Comparison of ENCODE assay signal across 7 cellular contexts in the genomic region with DNA sequence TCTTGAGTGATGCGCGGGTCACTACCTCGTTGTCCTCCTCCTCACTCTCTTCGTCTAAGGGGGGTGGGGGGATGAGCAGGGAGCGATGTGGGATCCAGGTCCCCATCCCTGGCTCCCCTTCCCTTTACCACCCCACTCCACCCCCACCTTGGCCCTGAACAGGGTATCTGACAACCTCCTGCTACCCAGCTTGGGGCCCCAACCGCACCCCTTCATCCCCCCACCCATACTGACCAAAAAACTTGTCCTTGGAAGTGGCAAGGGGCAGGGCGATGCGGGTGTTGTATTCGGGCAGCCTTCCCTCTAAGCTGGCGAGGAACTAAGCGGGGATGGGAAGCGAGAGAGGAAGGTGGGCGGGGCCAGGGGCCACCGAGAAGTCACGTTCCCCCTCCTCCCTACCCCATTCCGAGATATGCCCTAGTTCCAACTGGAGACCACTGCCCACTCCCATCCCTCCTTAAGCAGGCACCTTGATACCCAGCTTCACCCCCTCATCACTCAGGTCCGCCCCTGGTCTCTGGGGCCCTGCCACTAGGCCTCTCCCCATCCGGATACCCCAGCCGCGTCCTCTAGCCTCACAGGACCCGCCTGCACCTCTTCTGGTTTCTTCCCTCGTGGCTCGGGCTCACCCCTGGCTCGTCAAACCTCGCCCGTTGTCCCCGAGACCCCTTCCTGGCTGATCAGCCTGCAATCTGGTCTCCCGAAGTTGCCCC.
DNase-seq lines count a peak whose midpoint lies in the region; ATAC-seq and TF ChIP-seq lines count a peak whose summit lies in the region.
"Had no signal": no experiment of that assay in that cellular context is flagged by ENCODE, and none has a peak within 500 bp of the region (broad histone marks: within the 10 kb centered on the region; RNA-seq: fewer than 3 reads in every experiment).

No MANE protein-coding gene starts in this region.

- peaks cover 16% of the 10 kb centered on the region for H3K9me3 ChIP-seq in neuron (ENCODE audit: low read length)

- H3K4me3 ChIP-seq in neuron (ENCODE audit: low read length) = peak overlapping the region; percentile 16

- DNase-seq in GM13976 (ENCODE audit: low spot score) (peak; percentile 62), caudate nucleus (lab: John Stamatoyannopoulos, UW) (peak in 1 of 61 donors; percentile 14), T1000 (lab: John Stamatoyannopoulos, UW) (no peak), NCI-H2227 treated with DMSO at 0.1 percent for 48 hours (lab: John Stamatoyannopoulos, UW) (no peak)
- DNase-seq: small intestine had no signal

- peaks cover 17% of the 10 kb centered on the region for H3K4me1 ChIP-seq in neuron (ENCODE audit: insufficient read depth, low read length)

- H2AFZ ChIP-seq in neuron (ENCODE audit: low read depth, low read length) = peak overlapping the region; percentile 63

- in situ Hi-C loops in GM13976 (cut with MboI; ENCODE audit: low sequenced_read_pairs, unreplicated experiment) = no loop called here

- peak overlapping the region; percentile 0 for H3K27ac ChIP-seq in caudate nucleus (ENCODE audit: low read depth, low read length)

- TF ChIP-seq CTCF in GM13976 (IDR thresholded peaks at IDR 0.05; ENCODE audit: borderline replicate concordance, control extremely low read depth, extremely low read depth, insufficient read depth, missing control alignments) = no peak

- peaks cover 68% of the 10 kb centered on the region for H3K27me3 ChIP-seq in neuron (ENCODE audit: insufficient read depth, low read length)

- no peak for ATAC-seq in SK-N-SH treated with all-trans-retinoic acid at 6 μM for 48 hours

- no peaks in the 10 kb centered on the region for H3K36me3 ChIP-seq in neuron (ENCODE audit: insufficient read depth, low read length)

TF ChIP-seq in SK-N-SH treated with all-trans-retinoic acid at 6 μM for 48 hours, 23 proteins besides CTCF, POLR2A, EP300 and RAD21:
- TF ChIP-seq CSDC2 (CRISPR knock-in tag; IDR thresholded peaks at IDR 0.05) (no peak), PPARA (CRISPR knock-in tag; IDR thresholded peaks at IDR 0.05; ENCODE audit: borderline replicate concordance) (no peak), SNAI2 (CRISPR knock-in tag; IDR thresholded peaks at IDR 0.05) (no peak), ZNF565 (CRISPR knock-in tag; conservative IDR thresholded peaks at IDR 0.05; ENCODE audit: low read depth) (no peak), ZNF70 (CRISPR knock-in tag; IDR thresholded peaks at IDR 0.05) (no peak), CREB5 (CRISPR knock-in tag; IDR thresholded peaks at IDR 0.05; ENCODE audit: low read depth) (no peak), ISL1 (CRISPR knock-in tag; IDR thresholded peaks at IDR 0.05) (no peak), ARNTL (CRISPR knock-in tag; IDR thresholded peaks at IDR 0.05; ENCODE audit: borderline replicate concordance, low read depth) (no peak), GLIS3 (CRISPR knock-in tag; IDR thresholded peaks at IDR 0.05) (no peak), ZFP3 (CRISPR knock-in tag; IDR thresholded peaks at IDR 0.05) (no peak), ESRRG (CRISPR knock-in tag; IDR thresholded peaks at IDR 0.05) (no peak), TCF4 (CRISPR knock-in tag; IDR thresholded peaks at IDR 0.05; ENCODE audit: borderline replicate concordance) (no peak), OSR1 (CRISPR knock-in tag; IDR thresholded peaks at IDR 0.05) (no peak), ZC3H10 (CRISPR knock-in tag; IDR thresholded peaks at IDR 0.05) (no peak), TOX (CRISPR knock-in tag; IDR thresholded peaks at IDR 0.05; ENCODE audit: borderline replicate concordance) (no peak), TSHZ2 (CRISPR knock-in tag; IDR thresholded peaks at IDR 0.05) (no peak), BACH2 (CRISPR knock-in tag; IDR thresholded peaks at IDR 0.05; ENCODE audit: borderline replicate concordance) (no peak)
- TF ChIP-seq, protein P1, sequence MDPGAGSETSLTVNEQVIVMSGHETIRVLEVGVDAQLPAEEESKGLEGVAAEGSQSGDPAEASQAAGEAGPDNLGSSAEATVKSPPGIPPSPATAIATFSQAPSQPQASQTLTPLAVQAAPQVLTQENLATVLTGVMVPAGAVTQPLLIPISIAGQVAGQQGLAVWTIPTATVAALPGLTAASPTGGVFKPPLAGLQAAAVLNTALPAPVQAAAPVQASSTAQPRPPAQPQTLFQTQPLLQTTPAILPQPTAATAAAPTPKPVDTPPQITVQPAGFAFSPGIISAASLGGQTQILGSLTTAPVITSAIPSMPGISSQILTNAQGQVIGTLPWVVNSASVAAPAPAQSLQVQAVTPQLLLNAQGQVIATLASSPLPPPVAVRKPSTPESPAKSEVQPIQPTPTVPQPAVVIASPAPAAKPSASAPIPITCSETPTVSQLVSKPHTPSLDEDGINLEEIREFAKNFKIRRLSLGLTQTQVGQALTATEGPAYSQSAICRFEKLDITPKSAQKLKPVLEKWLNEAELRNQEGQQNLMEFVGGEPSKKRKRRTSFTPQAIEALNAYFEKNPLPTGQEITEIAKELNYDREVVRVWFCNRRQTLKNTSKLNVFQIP (CRISPR knock-in tag; IDR thresholded peaks at IDR 0.05; ENCODE audit: borderline replicate concordance, low read depth) = no peak
